ENCODE assay signal across 8 cellular contexts in the genomic region with DNA sequence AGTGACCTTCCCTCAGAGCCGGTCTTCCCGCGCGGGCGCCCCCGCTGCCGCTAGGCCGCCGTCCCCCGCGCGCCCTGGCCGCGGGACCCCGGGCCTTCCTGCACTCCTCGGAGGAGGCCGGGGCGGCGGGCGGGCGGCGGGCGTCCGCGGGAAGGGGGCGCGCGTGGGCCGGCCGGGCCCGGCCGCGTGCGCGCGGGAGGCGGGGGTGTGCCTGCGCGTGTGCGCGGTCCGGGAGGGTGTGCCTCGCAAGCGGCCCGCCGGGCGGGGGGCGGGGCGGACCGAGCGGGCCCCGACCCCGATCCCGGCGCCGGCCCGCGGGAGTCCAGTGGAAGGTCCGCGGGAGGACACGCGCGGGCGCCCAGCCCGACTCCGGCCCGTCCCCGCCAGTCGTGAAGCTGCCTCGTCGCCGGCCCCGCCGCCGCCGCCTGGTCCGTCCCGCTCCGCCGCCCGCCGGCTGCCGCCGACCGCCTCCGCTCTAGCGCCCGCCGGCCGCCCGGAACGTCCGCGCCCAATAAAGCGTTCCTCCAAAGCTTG. TPM values are rescaled to one million over a fixed set of nuclear protein-coding genes. Genes with fewer than 3 reads are reported as not detected.
A peak's percentile ranks its signal among the peaks of the same experiment; 100 is the strongest.
DNase-seq lines count a peak whose midpoint lies in the region; ATAC-seq and TF ChIP-seq lines count a peak whose summit lies in the region.

No MANE protein-coding gene starts in this region.

- no peak overlapping the region for H4K8ac ChIP-seq in mesenchymal stem cell (ENCODE audit: low read length)

- H3K4me1 ChIP-seq in ectodermal cell (ENCODE audit: control insufficient read depth, insufficient read depth, low read length): peaks cover 22% of the 10 kb centered on the region
- H3K4me1 ChIP-seq in mesenchymal stem cell (ENCODE audit: control insufficient read depth, insufficient read depth, low read depth, low read length): peaks cover 10% of the 10 kb centered on the region

- DNase-seq in CMK (ENCODE audit: low read depth) (peak; percentile 30), activated B cell treated with CpG ODN at 0.5 μM for 24 hours (peak; percentile 63), mesenchymal stem cell (no peak), NCI-H2081 treated with DMSO at 0.1 percent for 48 hours (lab: John Stamatoyannopoulos, UW) (no peak)
- peak; percentile 38 for DNase-seq in stimulated activated naive CD4-positive, alpha-beta T cell treated with Interleukin-2 at 50 U/mL for 16 hours (lab: John Stamatoyannopoulos, UW)

- H2AK5ac ChIP-seq in mesenchymal stem cell (ENCODE audit: low read length, severe bottlenecking): no peak overlapping the region

- H3K9me3 ChIP-seq in ectodermal cell (ENCODE audit: control insufficient read depth, low read length) (no peaks in the 10 kb centered on the region), mesenchymal stem cell (ENCODE audit: control insufficient read depth, low read length) (no peaks in the 10 kb centered on the region)

- intact Hi-C loops in activated B cell treated with CpG ODN at 0.5 μM for 24 hours (cut with micrococcal nuclease): loop anchor here (1.0 to 10.0 kb wide), 8 partner anchors 8 to 1991 kb away; a partner anchor contains a TSS

- POLR2A ChIA-PET in activated B cell treated with CpG ODN at 0.5 μM for 24 hours (lab: Charles Lee): interaction anchor here (0.5 to 3.3 kb wide), 7 partner anchors 53 to 904 kb away, joined by 3 to 29 read pairs (median 3); no protein-coding TSS in a partner anchor

- peaks cover 8% of the 10 kb centered on the region for H3K27me3 ChIP-seq in ectodermal cell (ENCODE audit: control insufficient read depth, insufficient read depth, low read length, poor library complexity, severe bottlenecking)
- no peaks in the 10 kb centered on the region for H3K27me3 ChIP-seq in mesenchymal stem cell (ENCODE audit: control insufficient read depth in 1 of 2, insufficient read depth in 1 of 2, low read length in 2 of 2)

- H3K4me3 Mint-ChIP-seq in activated B cell treated with CpG ODN at 0.5 μM for 24 hours: peak overlapping the region; percentile 92

- peak overlapping the region; percentile 51 for H2AFZ ChIP-seq in mesenchymal stem cell (ENCODE audit: low read depth, low read length)

- peak overlapping the region in 1 of 2 experiments; percentile 63 for H2BK12ac ChIP-seq in mesenchymal stem cell (ENCODE audit: low read length in 2 of 2)

- TF ChIP-seq CTCF in activated B cell treated with CpG ODN at 0.5 μM for 24 hours (IDR thresholded peaks at IDR 0.05): no peak

- peaks cover 21% of the 10 kb centered on the region for H3K36me3 Mint-ChIP-seq in activated B cell treated with CpG ODN at 0.5 μM for 24 hours (ENCODE audit: low read depth)

- H3K9me3 Mint-ChIP-seq in activated B cell treated with CpG ODN at 0.5 μM for 24 hours: no peaks in the 10 kb centered on the region

- peak overlapping the region in 1 of 2 experiments; percentile 89 for H3K23ac ChIP-seq in mesenchymal stem cell (ENCODE audit: low read length in 2 of 2)

- 0% methylated on average over 95 of the region's 95 CpGs for WGBS in ectodermal cell, 2 experiments
- under 1% methylated on average over 38 of the region's 95 CpGs for WGBS in mesenchymal stem cell

- no peaks in the 10 kb centered on the region for H3K27me3 Mint-ChIP-seq in activated B cell treated with CpG ODN at 0.5 μM for 24 hours

- peak overlapping the region in 1 of 2 experiments; percentile 89 for H3K14ac ChIP-seq in mesenchymal stem cell (ENCODE audit: low read length in 2 of 2)

- CTCF ChIA-PET in activated B cell treated with CpG ODN at 0.5 μM for 24 hours (lab: Charles Lee): interaction anchor here (0.7 to 2.8 kb wide), 5 partner anchors 98 to 274 kb away, joined by 3 to 16 read pairs (median 3); no protein-coding TSS in a partner anchor

- H3K4me1 Mint-ChIP-seq in activated B cell treated with CpG ODN at 0.5 μM for 24 hours: peaks cover 48% of the 10 kb centered on the region

- H3K27ac ChIP-seq in ectodermal cell (ENCODE audit: insufficient read depth, low read depth, low read length, poor library complexity, severe bottlenecking) (peak overlapping the region; percentile 60), mesenchymal stem cell (ENCODE audit: low read length, poor library complexity, severe bottlenecking) (peak overlapping the region; percentile 80)

- peak overlapping the region; percentile 99 for H3K9ac ChIP-seq in mesenchymal stem cell (ENCODE audit: low read length)

- H4K91ac ChIP-seq in mesenchymal stem cell (ENCODE audit: low read length): no peak overlapping the region

- ATAC-seq in GM19455 (IDR thresholded peaks at IDR 0.05; ENCODE audit: unreplicated experiment) (peak; percentile 44), HG03460 (IDR thresholded peaks at IDR 0.05; ENCODE audit: unreplicated experiment) (peak; percentile 45), activated B cell treated with CpG ODN at 0.5 μM for 24 hours (ENCODE audit: low read depth) (peak; percentile 61)

- peak overlapping the region; percentile 67 to 100 for H3K4ac ChIP-seq in mesenchymal stem cell (ENCODE audit: low read depth in 1 of 2, low read length in 2 of 2)

- peak overlapping the region; percentile 84 for H3K27ac Mint-ChIP-seq in activated B cell treated with CpG ODN at 0.5 μM for 24 hours

- H2BK15ac ChIP-seq in mesenchymal stem cell (ENCODE audit: low read depth, poor library complexity, severe bottlenecking): peak overlapping the region; percentile 84

- H2BK5ac ChIP-seq in mesenchymal stem cell (ENCODE audit: low read depth, low read length, poor library complexity, severe bottlenecking): no peak overlapping the region

- peak overlapping the region; percentile 84 to 94 for H3K18ac ChIP-seq in mesenchymal stem cell (ENCODE audit: low read depth in 1 of 2, low read length in 2 of 2)

- no peaks in the 10 kb centered on the region for H3K79me1 ChIP-seq in mesenchymal stem cell (replicated peaks; ENCODE audit: low read length, poor library complexity, severe bottlenecking)

- H3K4me3 ChIP-seq in ectodermal cell (ENCODE audit: insufficient read depth, low read depth, low read length): peak overlapping the region; percentile 57
- H3K4me3 ChIP-seq in mesenchymal stem cell (ENCODE audit: insufficient read depth in 1 of 2, low read depth in 1 of 2, low read length in 2 of 2): peak overlapping the region; percentile 87 to 93

- peak overlapping the region; percentile 85 for H3K4me2 ChIP-seq in mesenchymal stem cell (ENCODE audit: low read length, poor library complexity, severe bottlenecking)

- peak overlapping the region; percentile 52 for H2BK120ac ChIP-seq in mesenchymal stem cell (ENCODE audit: low read depth, low read length)

- H3K36me3 ChIP-seq in ectodermal cell (ENCODE audit: control insufficient read depth, insufficient read depth, low read length) (no peaks in the 10 kb centered on the region), mesenchymal stem cell (ENCODE audit: control insufficient read depth in 1 of 2, insufficient read depth in 2 of 2, low read depth in 1 of 2, low read length in 2 of 2) (peaks cover 0 to 46% of the 10 kb centered on the region in 2 experiments)

RNA-seq across cellular contexts. Expression of a gene that starts 0.4 kb away (rescaled TPM):
- total RNA-seq in activated B cell treated with CpG ODN at 0.5 μM for 24 hours: 40.2 and 40.5 TPM in 2 replicates
- 223 TPM for polyA plus RNA-seq in ectodermal cell (2013, experiment 1 of 4)
- 202 TPM for polyA plus RNA-seq in ectodermal cell (2013, experiment 2 of 4)
- polyA plus RNA-seq in ectodermal cell (2013, experiment 3 of 4): 180 TPM
- 205 TPM for polyA plus RNA-seq in ectodermal cell (2013, experiment 4 of 4)
- polyA plus RNA-seq in mesenchymal stem cell (2013, experiment 1 of 2): 125 TPM
- 122 TPM for polyA plus RNA-seq in mesenchymal stem cell (2013, experiment 2 of 2)

RNA-seq across cellular contexts. Expression of a gene that starts 0.4 kb away (rescaled TPM):
- 7.7 and 9.0 TPM in 2 replicates for total RNA-seq in activated B cell treated with CpG ODN at 0.5 μM for 24 hours
- polyA plus RNA-seq in ectodermal cell (2013, experiment 1 of 4): 27.5 TPM
- 32.6 TPM for polyA plus RNA-seq in ectodermal cell (2013, experiment 2 of 4)
- 19.9 TPM for polyA plus RNA-seq in ectodermal cell (2013, experiment 3 of 4)
- polyA plus RNA-seq in ectodermal cell (2013, experiment 4 of 4): 24.0 TPM
- polyA plus RNA-seq in mesenchymal stem cell (2013, experiment 1 of 2): 6.5 TPM
- polyA plus RNA-seq in mesenchymal stem cell (2013, experiment 2 of 2): 6.3 TPM

Comparison
In these comparisons a context has a peak if more than half of its experiments do, and no peak if none do; other contexts are left out.
1. DNase-seq: peak in CMK (single experiment), activated B cell treated with CpG ODN at 0.5 μM for 24 hours (single experiment) and stimulated activated naive CD4-positive, alpha-beta T cell treated with Interleukin-2 at 50 U/mL for 16 hours (single experiment); none in mesenchymal stem cell (single experiment) and NCI-H2081 treated with DMSO at 0.1 percent for 48 hours (single experiment).
2. Peak in every context shown above with its lines, with median percentiles within 50 percentile points of each other: ATAC-seq.